Comparison of ENCODE assay signal across 20 cellular contexts in genomic region chr6:26545617-26546016, GRCh38. TPM values are rescaled to one million over a fixed set of nuclear protein-coding genes. Genes with fewer than 3 reads are reported as not detected.
DNase-seq lines count a peak whose midpoint lies in the region; ATAC-seq and TF ChIP-seq lines count a peak whose summit lies in the region.
"Had no signal": no experiment of that assay in that cellular context is flagged by ENCODE, and none has a peak within 500 bp of the region (broad histone marks: within the 10 kb centered on the region; RNA-seq: fewer than 3 reads in every experiment).

No MANE protein-coding gene starts in this region.

- CTCF ChIA-PET in activated CD8-positive, alpha-beta T cell treated with anti-CD3 and anti-CD28 coated beads, Interleukin-2, amount 10 ng/mL, durations not matched to agents 7 days and 5 days (lab: Charles Lee): interaction anchor here (1.3 kb wide), 1 partner anchor 23 kb away, joined by 3 read pairs; no protein-coding TSS in a partner anchor
- CTCF ChIA-PET in activated CD8-positive, alpha-beta T cell treated with anti-CD3 and anti-CD28 coated beads for 36 hours (lab: Charles Lee): interaction anchor here (1.4 to 1.6 kb wide), 2 partner anchors 18 to 204 kb away, joined by 4 to 6 read pairs; no protein-coding TSS in a partner anchor
- CTCF ChIA-PET in naive thymus-derived CD4-positive, alpha-beta T cell (lab: Charles Lee): interaction anchor here (1.3 kb wide), 1 partner anchor 204 kb away, joined by 4 read pairs; no protein-coding TSS in a partner anchor
- CTCF ChIA-PET in HEK293T (lab: Yijun Ruan, JAX): no interaction called here

- no peaks in the 10 kb centered on the region for H3K9me3 ChIP-seq in T-helper 17 cell (ENCODE audit: control insufficient read depth, low read length, poor library complexity, severe bottlenecking)
- H3K9me3 ChIP-seq in naive thymus-derived CD4-positive, alpha-beta T cell (ENCODE audit: control insufficient read depth in 2 of 3, low read length in 3 of 3): no peaks in the 10 kb centered on the region
- H3K9me3 ChIP-seq: BLaER1 had no signal

- no peak overlapping the region for H3K27ac ChIP-seq in naive thymus-derived CD4-positive, alpha-beta T cell (ENCODE audit: low read depth, low read length)
- H3K27ac ChIP-seq: 22Rv1, BLaER1 had no signal

- H3K27ac Mint-ChIP-seq in activated CD8-positive, alpha-beta T cell treated with anti-CD3 and anti-CD28 coated beads, Interleukin-2, amount 10 ng/mL, durations not matched to agents 7 days and 5 days: no peak overlapping the region
- H3K27ac Mint-ChIP-seq in activated CD8-positive, alpha-beta T cell treated with anti-CD3 and anti-CD28 coated beads for 36 hours: no peak overlapping the region
- H3K27ac Mint-ChIP-seq in T-helper 17 cell: peak overlapping the region; percentile 8
- H3K27ac Mint-ChIP-seq in naive thymus-derived CD4-positive, alpha-beta T cell: peak overlapping the region in 2 of 9 donors; percentile 6 to 72

- no peaks in the 10 kb centered on the region for H3K4me1 ChIP-seq in naive thymus-derived CD4-positive, alpha-beta T cell (ENCODE audit: control insufficient read depth in 2 of 2, insufficient read depth in 2 of 2, low read length in 2 of 2)

- peaks cover 5 to 17% (median 7%) of the 10 kb centered on the region in 3 experiments for H3K36me3 ChIP-seq in naive thymus-derived CD4-positive, alpha-beta T cell (ENCODE audit: control insufficient read depth in 2 of 3, insufficient read depth in 3 of 3, low read length in 3 of 3)

- H3K27me3 Mint-ChIP-seq in activated CD8-positive, alpha-beta T cell treated with anti-CD3 and anti-CD28 coated beads, Interleukin-2, amount 10 ng/mL, durations not matched to agents 7 days and 5 days (ENCODE audit: low read depth): no peaks in the 10 kb centered on the region
- no peaks in the 10 kb centered on the region for H3K27me3 Mint-ChIP-seq in activated CD8-positive, alpha-beta T cell treated with anti-CD3 and anti-CD28 coated beads for 36 hours
- no peaks in the 10 kb centered on the region for H3K27me3 Mint-ChIP-seq in T-helper 17 cell
- H3K27me3 Mint-ChIP-seq in naive thymus-derived CD4-positive, alpha-beta T cell: no peaks in the 10 kb centered on the region

- H3K9me3 Mint-ChIP-seq in activated CD8-positive, alpha-beta T cell treated with anti-CD3 and anti-CD28 coated beads, Interleukin-2, amount 10 ng/mL, durations not matched to agents 7 days and 5 days (ENCODE audit: insufficient read depth): no peaks in the 10 kb centered on the region
- no peaks in the 10 kb centered on the region for H3K9me3 Mint-ChIP-seq in activated CD8-positive, alpha-beta T cell treated with anti-CD3 and anti-CD28 coated beads for 36 hours
- no peaks in the 10 kb centered on the region for H3K9me3 Mint-ChIP-seq in naive thymus-derived CD4-positive, alpha-beta T cell

- peak; percentile 9 for DNase-seq in activated CD8-positive, alpha-beta T cell treated with anti-CD3 and anti-CD28 coated beads, Interleukin-2, amount 10 ng/mL, durations not matched to agents 7 days and 5 days
- DNase-seq in activated CD8-positive, alpha-beta T cell treated with anti-CD3 and anti-CD28 coated beads for 36 hours: no peak
- peak; percentile 57 to 79 for DNase-seq in NOMO-1 (lab: John Stamatoyannopoulos, UW; ENCODE audit: unreplicated experiment in 2 of 2)
- DNase-seq in T-helper 17 cell: no peak
- no peak for DNase-seq in naive thymus-derived CD4-positive, alpha-beta T cell
- no peak for DNase-seq in NCI-H1694 treated with DMSO at 0.1 percent for 48 hours (lab: John Stamatoyannopoulos, UW)
- DNase-seq in HEK293T (ENCODE audit: extremely low spot score): no peak
- DNase-seq: Calu3, DMS79, KG1, NCI-H1930, NCI-H2171 treated with DMSO at 0.1 percent for 48 hours, NCI-H510A treated with DMSO at 0.1 percent for 48 hours had no signal

- no peak overlapping the region for H3K4me3 Mint-ChIP-seq in activated CD8-positive, alpha-beta T cell treated with anti-CD3 and anti-CD28 coated beads, Interleukin-2, amount 10 ng/mL, durations not matched to agents 7 days and 5 days
- no peak overlapping the region for H3K4me3 Mint-ChIP-seq in activated CD8-positive, alpha-beta T cell treated with anti-CD3 and anti-CD28 coated beads for 36 hours
- no peak overlapping the region for H3K4me3 Mint-ChIP-seq in T-helper 17 cell
- H3K4me3 Mint-ChIP-seq in naive thymus-derived CD4-positive, alpha-beta T cell: no peak overlapping the region

- peaks cover 37% of the 10 kb centered on the region for H3K4me1 Mint-ChIP-seq in activated CD8-positive, alpha-beta T cell treated with anti-CD3 and anti-CD28 coated beads, Interleukin-2, amount 10 ng/mL, durations not matched to agents 7 days and 5 days (ENCODE audit: low read depth)
- H3K4me1 Mint-ChIP-seq in activated CD8-positive, alpha-beta T cell treated with anti-CD3 and anti-CD28 coated beads for 36 hours (ENCODE audit: low read depth): peaks cover 30% of the 10 kb centered on the region
- H3K4me1 Mint-ChIP-seq in T-helper 17 cell: peaks cover 14% of the 10 kb centered on the region
- peaks cover 21 to 40% (median 35%) of the 10 kb centered on the region in 7 donors for H3K4me1 Mint-ChIP-seq in naive thymus-derived CD4-positive, alpha-beta T cell

- H3K36me3 Mint-ChIP-seq in activated CD8-positive, alpha-beta T cell treated with anti-CD3 and anti-CD28 coated beads, Interleukin-2, amount 10 ng/mL, durations not matched to agents 7 days and 5 days (ENCODE audit: low read depth): peaks cover 41% of the 10 kb centered on the region
- H3K36me3 Mint-ChIP-seq in activated CD8-positive, alpha-beta T cell treated with anti-CD3 and anti-CD28 coated beads for 36 hours (ENCODE audit: low read depth): peaks cover 36% of the 10 kb centered on the region
- peaks cover 6% of the 10 kb centered on the region for H3K36me3 Mint-ChIP-seq in T-helper 17 cell (ENCODE audit: low read depth)
- peaks cover 0 to 25% (median 10%) of the 10 kb centered on the region in 5 donors for H3K36me3 Mint-ChIP-seq in naive thymus-derived CD4-positive, alpha-beta T cell

- H3K4me3 ChIP-seq in naive thymus-derived CD4-positive, alpha-beta T cell (ENCODE audit: low read length): no peak overlapping the region
- H3K4me3 ChIP-seq: BLaER1 had no signal

- no peaks in the 10 kb centered on the region for H3K27me3 ChIP-seq in naive thymus-derived CD4-positive, alpha-beta T cell (ENCODE audit: control insufficient read depth in 2 of 2, insufficient read depth in 2 of 2, low read length in 2 of 2)
- H3K27me3 ChIP-seq: BLaER1 had no signal

- POLR2A ChIA-PET in activated CD8-positive, alpha-beta T cell treated with anti-CD3 and anti-CD28 coated beads, Interleukin-2, amount 10 ng/mL, durations not matched to agents 7 days and 5 days (lab: Charles Lee): interaction anchor here (1.4 kb wide), 1 partner anchor 387 kb away, joined by 3 read pairs; a partner anchor contains a TSS
- POLR2A ChIA-PET in activated CD8-positive, alpha-beta T cell treated with anti-CD3 and anti-CD28 coated beads for 36 hours (lab: Charles Lee): no interaction called here
- POLR2A ChIA-PET in naive thymus-derived CD4-positive, alpha-beta T cell (lab: Charles Lee): interaction anchor here (1.1 to 4.0 kb wide), 7 partner anchors 7 to 43 kb away, joined by 3 to 13 read pairs (median 4); partner anchors contain the start of gene HMGN4
- POLR2A ChIA-PET in HEK293T (lab: Yijun Ruan, JAX): interaction anchor here (1.6 kb wide), 1 partner anchor 72 kb away, joined by 4 read pairs; no protein-coding TSS in a partner anchor

- no peak for TF ChIP-seq CTCF in activated CD8-positive, alpha-beta T cell treated with anti-CD3 and anti-CD28 coated beads for 36 hours (IDR thresholded peaks at IDR 0.05)

- intact Hi-C loops in activated CD8-positive, alpha-beta T cell treated with anti-CD3 and anti-CD28 coated beads for 36 hours (cut with micrococcal nuclease): no loop called here
- intact Hi-C loops in naive thymus-derived CD4-positive, alpha-beta T cell (cut with micrococcal nuclease): no loop called here

- ATAC-seq in activated CD8-positive, alpha-beta T cell treated with anti-CD3 and anti-CD28 coated beads, Interleukin-2, amount 10 ng/mL, durations not matched to agents 7 days and 5 days: no peak
- ATAC-seq in activated CD8-positive, alpha-beta T cell treated with anti-CD3 and anti-CD28 coated beads for 36 hours: no peak
- ATAC-seq in T-helper 17 cell (no peak), GM19467 (IDR thresholded peaks at IDR 0.05; ENCODE audit: unreplicated experiment) (no peak)
- ATAC-seq in naive thymus-derived CD4-positive, alpha-beta T cell: peak; percentile 70
- ATAC-seq: SK-N-SH treated with all-trans-retinoic acid at 6 μM for 48 hours had no signal

TF ChIP-seq in HEK293T, 16 proteins besides CTCF, POLR2A, EP300 and RAD21:
- no peak for TF ChIP-seq FOXM1 (IDR thresholded peaks at IDR 0.05; ENCODE audit: borderline replicate concordance)

RNA-seq across cellular contexts. Expression of gene HMGN4, which starts 7.5 kb away (rescaled TPM):
- total RNA-seq in activated CD8-positive, alpha-beta T cell treated with anti-CD3 and anti-CD28 coated beads, Interleukin-2, amount 10 ng/mL, durations not matched to agents 7 days and 5 days: 10 to 100 TPM; 80.8 to 84.9 TPM
- total RNA-seq in activated CD8-positive, alpha-beta T cell treated with anti-CD3 and anti-CD28 coated beads for 36 hours: 10 to 100 TPM; 80.2 to 83.3 TPM
- 10 to 100 TPM; 54.7 to 60.1 TPM for total RNA-seq in T-helper 17 cell
- total RNA-seq in naive thymus-derived CD4-positive, alpha-beta T cell: 10 to 100 TPM; 37.6 to 96.0 (median 81.7) TPM
- 100 to 1,000 TPM; 122 to 154 TPM for polyA plus RNA-seq in naive thymus-derived CD4-positive, alpha-beta T cell

RNA-seq across cellular contexts. Expression of gene BTN1A1, which starts 45.5 kb away (rescaled TPM):
- not detected for total RNA-seq in activated CD8-positive, alpha-beta T cell treated with anti-CD3 and anti-CD28 coated beads, Interleukin-2, amount 10 ng/mL, durations not matched to agents 7 days and 5 days
- under 1 TPM in 1 of 2 experiments, not detected in 1; 0.11 TPM for total RNA-seq in activated CD8-positive, alpha-beta T cell treated with anti-CD3 and anti-CD28 coated beads for 36 hours
- total RNA-seq in T-helper 17 cell: under 1 TPM in 1 of 2 donors, not detected in 1; 0.10 TPM
- total RNA-seq in naive thymus-derived CD4-positive, alpha-beta T cell: not detected
- polyA plus RNA-seq in naive thymus-derived CD4-positive, alpha-beta T cell: not detected
- total RNA-seq: Calu3, G401, H4, MCF 10A had no signal

RNA-seq across cellular contexts. Expression of gene ABT1, which starts 51.1 kb away (rescaled TPM):
- 10 to 100 TPM; 25.0 to 25.3 TPM for total RNA-seq in activated CD8-positive, alpha-beta T cell treated with anti-CD3 and anti-CD28 coated beads, Interleukin-2, amount 10 ng/mL, durations not matched to agents 7 days and 5 days
- 10 to 100 TPM; 27.7 to 27.9 TPM for total RNA-seq in activated CD8-positive, alpha-beta T cell treated with anti-CD3 and anti-CD28 coated beads for 36 hours
- 10 to 100 TPM; 25.0 to 28.4 TPM for total RNA-seq in T-helper 17 cell
- 10 to 100 TPM; 23.3 to 37.5 (median 35.0) TPM for total RNA-seq in naive thymus-derived CD4-positive, alpha-beta T cell
- polyA plus RNA-seq in naive thymus-derived CD4-positive, alpha-beta T cell: 10 to 100 TPM; 39.4 to 44.8 TPM

Comparison
In these comparisons a context has a peak if more than half of its experiments do, and no peak if none do; other contexts are left out.
1. DNase-seq: peak in activated CD8-positive, alpha-beta T cell treated with anti-CD3 and anti-CD28 coated beads, Interleukin-2, amount 10 ng/mL, durations not matched to agents 7 days and 5 days (single experiment) and NOMO-1 (2 of 2); none in activated CD8-positive, alpha-beta T cell treated with anti-CD3 and anti-CD28 coated beads for 36 hours (single experiment), T-helper 17 cell (0 of 3), naive thymus-derived CD4-positive, alpha-beta T cell (0 of 9), NCI-H1694 treated with DMSO at 0.1 percent for 48 hours (single experiment) and HEK293T (single experiment).